Comparison of ENCODE assay signal across 10 cellular contexts in the genomic region with DNA sequence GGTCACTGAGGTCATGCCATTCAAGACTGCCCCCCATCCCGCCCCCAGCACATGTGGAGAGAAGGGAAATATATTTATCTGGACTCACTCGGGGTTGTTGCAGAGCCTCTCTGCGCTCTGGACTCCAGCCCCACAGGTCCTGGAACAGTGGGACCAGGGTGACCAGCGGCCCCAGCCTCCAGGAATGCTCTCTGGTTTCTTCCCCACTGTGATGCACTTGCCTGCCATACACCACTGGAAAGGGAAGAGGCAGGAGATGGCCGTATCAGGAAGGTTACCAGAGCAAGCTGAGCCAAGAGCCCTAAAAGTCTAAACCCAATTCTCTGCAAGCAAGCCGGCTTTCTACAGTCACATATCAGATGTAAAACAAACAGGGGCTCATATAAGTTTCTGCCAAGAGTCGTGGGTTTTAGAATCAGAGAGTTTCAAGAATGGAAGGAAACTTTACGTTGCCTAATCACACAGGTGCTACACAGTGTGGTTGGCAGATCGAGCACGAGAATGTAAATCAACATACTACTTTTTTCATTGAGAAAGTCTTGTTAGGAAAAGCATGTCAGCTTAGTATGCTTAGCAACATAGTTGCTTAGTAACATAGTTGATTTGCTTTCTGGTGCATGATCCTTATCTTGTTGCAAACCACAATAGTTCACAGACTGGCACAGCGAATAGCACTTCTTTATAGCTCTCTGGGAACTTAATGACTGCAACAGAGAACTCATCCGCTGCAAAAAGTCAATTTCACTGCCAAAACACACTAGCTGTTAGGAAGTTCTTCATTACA.
A peak's percentile ranks its signal among the peaks of the same experiment; 100 is the strongest.
DNase-seq lines count a peak whose midpoint lies in the region; ATAC-seq, FAIRE-seq and TF ChIP-seq lines count a peak whose summit lies in the region.
"Had no signal": no experiment of that assay in that cellular context is flagged by ENCODE, and none has a peak within 500 bp of the region (broad histone marks: within the 10 kb centered on the region; RNA-seq: fewer than 3 reads in every experiment).

No MANE protein-coding gene starts in this region.

- DNase-seq in GM12891 (ENCODE audit: insufficient read length, low spot score) (no peak), T-cell (no peak), left lung (peak in 1 of 2 donors; percentile 30), RPMI8226 (no peak), HEK293T (ENCODE audit: extremely low spot score) (no peak), heart left ventricle (no peak), NCI-H345 (lab: John Stamatoyannopoulos, UW) (no peak)
- DNase-seq: hippocampal formation, NCI-H1105 had no signal

- peaks cover 0 to 13% (median 6%) of the 10 kb centered on the region in 3 donors for H3K4me1 Mint-ChIP-seq in T-cell

- H3K27ac ChIP-seq in left lung: no peak overlapping the region
- H3K27ac ChIP-seq in heart left ventricle: no peak overlapping the region

- peaks cover 0 to 9% (median 4%) of the 10 kb centered on the region in 3 donors for H3K9me3 Mint-ChIP-seq in T-cell

- H3K27me3 ChIP-seq in left lung (no peaks in the 10 kb centered on the region), heart left ventricle (no peaks in the 10 kb centered on the region)

- no peak overlapping the region for H3K4me3 Mint-ChIP-seq in T-cell

- no peaks in the 10 kb centered on the region for H3K4me1 ChIP-seq in left lung
- peaks cover 0 to 5% (median 0%) of the 10 kb centered on the region in 12 donors for H3K4me1 ChIP-seq in heart left ventricle

- peak; percentile 47 for ATAC-seq in HG02885 (IDR thresholded peaks at IDR 0.05; ENCODE audit: poor library complexity, unreplicated experiment)
- peak in 3 of 4 experiments; percentile 31 to 95 (median 57) for ATAC-seq in T-cell (replicated peaks in 1 of 4)
- ATAC-seq in left lung: peak; percentile 66
- ATAC-seq in heart left ventricle: no peak

- CTCF ChIA-PET in T-cell (lab: Charles Lee): interaction anchor here (0.6 kb wide), 2 partner anchors 412 to 1488 kb away, joined by 4 read pairs; no protein-coding TSS in a partner anchor
- CTCF ChIA-PET in HEK293T (lab: Yijun Ruan, JAX): no interaction called here

- TF ChIP-seq POLR2A in GM12891 (IDR thresholded peaks at IDR 0.05; ENCODE audit: low read depth, low read length): no peak
- TF ChIP-seq POLR2A in heart left ventricle (IDR thresholded peaks at IDR 0.05): no peak

- H3K4me3 ChIP-seq in left lung (no peak overlapping the region), heart left ventricle (no peak overlapping the region)

- peak; percentile 85 for FAIRE-seq in GM12891 (lab: Jason Lieb, UNC)

- POLR2A ChIA-PET in T-cell (lab: Charles Lee) (no interaction called here), HEK293T (lab: Yijun Ruan, JAX) (no interaction called here)

- no peaks in the 10 kb centered on the region for H3K36me3 Mint-ChIP-seq in T-cell

- 70 to 77% (median 71%) methylated on average over 12 of the region's 12 CpGs for WGBS in heart left ventricle, 4 donors

- no peak overlapping the region for H3K27ac Mint-ChIP-seq in T-cell

- intact Hi-C loops in left lung (cut with DNase I) (no loop called here), heart left ventricle (cut with DNase I) (no loop called here)

- H3K36me3 ChIP-seq in left lung (no peaks in the 10 kb centered on the region), heart left ventricle (peaks cover 0 to 9% (median 0%) of the 10 kb centered on the region in 9 donors)

- TF ChIP-seq CTCF in left lung (IDR thresholded peaks at IDR 0.05) (no peak), heart left ventricle (IDR thresholded peaks at IDR 0.05) (no peak)

- H3K9me3 ChIP-seq in left lung (peaks cover 0 to 4% of the 10 kb centered on the region in 2 donors), heart left ventricle (peaks cover 0 to 29% (median 2%) of the 10 kb centered on the region in 12 donors)

- H3K27me3 Mint-ChIP-seq in T-cell: peaks cover 0 to 10% of the 10 kb centered on the region in 2 donors

TF ChIP-seq in GM12891, 5 proteins besides CTCF, POLR2A, EP300 and RAD21:
- TF ChIP-seq POLR2AphosphoS5 (IDR thresholded peaks at IDR 0.05; ENCODE audit: low read depth, low read length) (no peak), PAX5 (IDR thresholded peaks at IDR 0.05; ENCODE audit: insufficient read depth, low read length, severe bottlenecking) (no peak), POU2F2 (IDR thresholded peaks at IDR 0.05; ENCODE audit: low read depth, low read length) (no peak), TAF1 (IDR thresholded peaks at IDR 0.05; ENCODE audit: low read depth, low read length) (no peak), SPI1 (IDR thresholded peaks at IDR 0.05; ENCODE audit: low read depth, low read length) (no peak)

TF ChIP-seq in HEK293T, 16 proteins besides CTCF, POLR2A, EP300 and RAD21:
- TF ChIP-seq ELF4 (IDR thresholded peaks at IDR 0.05) (no peak), SP1 (IDR thresholded peaks at IDR 0.05) (no peak), CTBP1 (IDR thresholded peaks at IDR 0.05; ENCODE audit: borderline replicate concordance) (no peak), NFRKB (IDR thresholded peaks at IDR 0.05) (no peak)

Comparison
In these comparisons a context has a peak if more than half of its experiments do, and no peak if none do; other contexts are left out.
1. ATAC-seq: peak in HG02885 (single experiment), T-cell (3 of 4) and left lung (single experiment); none in heart left ventricle (0 of 4).